Comparison of ENCODE assay signal across 8 cellular contexts in genomic region chr5:55438931-55439477, GRCh38.
DNase-seq lines count a peak whose midpoint lies in the region; ATAC-seq, FAIRE-seq and TF ChIP-seq lines count a peak whose summit lies in the region.

No MANE protein-coding gene starts in this region.

- peak overlapping the region; percentile 5 for H3K4me3 Mint-ChIP-seq in astrocyte (ENCODE audit: unreplicated experiment)

- H3K27ac Mint-ChIP-seq in astrocyte (ENCODE audit: unreplicated experiment), result peak overlapping the region; percentile 98

- H2AFZ ChIP-seq in astrocyte (ENCODE audit: low read depth, low read length), result no peak overlapping the region

- ATAC-seq in gastrocnemius medialis (peak; percentile 50 to 73), GM18517 (IDR thresholded peaks at IDR 0.05; ENCODE audit: unreplicated experiment) (no peak), GM18861 (IDR thresholded peaks at IDR 0.05; ENCODE audit: unreplicated experiment) (no peak)

- H3K9ac ChIP-seq in astrocyte (ENCODE audit: low read length) (peak overlapping the region; percentile 8), iPS-20b (ENCODE audit: low read depth, low read length) (peak overlapping the region; percentile 12; the same call in 1 of the 2 replicates)

- FAIRE-seq in astrocyte (lab: Jason Lieb, UNC) (no peak), frontal cortex (lab: Jason Lieb, UNC) (no peak)

- no peak for TF ChIP-seq POLR2A in gastrocnemius medialis (IDR thresholded peaks at IDR 0.05)

- H3K27me3 ChIP-seq in astrocyte (ENCODE audit: insufficient read depth, low read length), result no peaks in the 10 kb centered on the region
- H3K27me3 ChIP-seq in iPS-20b (ENCODE audit: insufficient read depth, low read length), result no peaks in the 10 kb centered on the region
- no peaks in the 10 kb centered on the region for H3K27me3 ChIP-seq in gastrocnemius medialis

- H3K4me3 ChIP-seq in astrocyte (ENCODE audit: insufficient read depth, low read depth, low read length) (no peak overlapping the region), iPS-20b (ENCODE audit: low read length) (no peak overlapping the region), gastrocnemius medialis (peak overlapping the region in 1 of 4 donors; percentile 9)

- DNase-seq in EH (ENCODE audit: low read depth) (peak; percentile 89), astrocyte (ENCODE audit: low read depth) (peak; percentile 79), gastrocnemius medialis (peak; percentile 42 to 68), DMS79 (lab: John Stamatoyannopoulos, UW) (no peak), frontal cortex (ENCODE audit: low spot score in 2 of 2) (no peak)

- peaks cover 46% of the 10 kb centered on the region for H3K4me1 Mint-ChIP-seq in astrocyte (ENCODE audit: low read depth, unreplicated experiment)

- in situ Hi-C loops in gastrocnemius medialis (cut with MboI; ENCODE audit: low sequenced_read_pairs in 4 of 4), result loop anchor here in 1 of 4 donors (10.0 kb wide), 1 partner anchor 166 kb away; no protein-coding TSS in a partner anchor

- intact Hi-C loops in gastrocnemius medialis (cut with DNase I; ENCODE audit: low total_unique reads), result loop anchor here (2.0 kb wide), 2 partner anchors 96 to 162 kb away; partner anchors contain the start of gene PLPP1

- H3K36me3 ChIP-seq in astrocyte (ENCODE audit: insufficient read depth, low read length) (no peaks in the 10 kb centered on the region), iPS-20b (ENCODE audit: insufficient read depth, low read depth, low read length) (peaks cover 71% of the 10 kb centered on the region), gastrocnemius medialis (no peaks in the 10 kb centered on the region)

- H3K4me2 ChIP-seq in astrocyte (ENCODE audit: low read length), result peak overlapping the region; percentile 78

- peaks cover 35% of the 10 kb centered on the region for H3K4me1 ChIP-seq in astrocyte (ENCODE audit: insufficient read depth, low read length)
- peaks cover 34% of the 10 kb centered on the region for H3K4me1 ChIP-seq in iPS-20b (ENCODE audit: insufficient read depth, low read length)
- H3K4me1 ChIP-seq in gastrocnemius medialis, result peaks cover 67 to 73% of the 10 kb centered on the region in 2 donors

- H3K9me3 Mint-ChIP-seq in astrocyte (ENCODE audit: unreplicated experiment), result peaks cover 3% of the 10 kb centered on the region

- H3K27me3 Mint-ChIP-seq in astrocyte (ENCODE audit: low read depth, unreplicated experiment), result no peaks in the 10 kb centered on the region

- H3K79me2 ChIP-seq in astrocyte (ENCODE audit: insufficient read depth, low read length), result no peaks in the 10 kb centered on the region

- H4K20me1 ChIP-seq in astrocyte (ENCODE audit: insufficient read depth, low read length), result peaks cover 3% of the 10 kb centered on the region

- H3K27ac ChIP-seq in astrocyte (ENCODE audit: low read depth, low read length) (peak overlapping the region; percentile 71), iPS-20b (ENCODE audit: low read length) (peak overlapping the region; percentile 0), gastrocnemius medialis (peak overlapping the region; percentile 89 to 93 (median 90))

- TF ChIP-seq CTCF in astrocyte (IDR thresholded peaks at IDR 0.05; ENCODE audit: insufficient read depth, low read depth, low read length) (no peak), gastrocnemius medialis (IDR thresholded peaks at IDR 0.05 in 4 of 5, conservative IDR thresholded peaks at IDR 0.05 in 1 of 5) (no peak)

- peaks cover 30% of the 10 kb centered on the region for H3K36me3 Mint-ChIP-seq in astrocyte (ENCODE audit: low read depth, unreplicated experiment)

- H3K9me3 ChIP-seq in astrocyte (ENCODE audit: insufficient read depth, low read depth, low read length) (no peaks in the 10 kb centered on the region), iPS-20b (ENCODE audit: insufficient read depth, low read depth, low read length) (peaks cover 20% of the 10 kb centered on the region; the same call in 1 of the 2 replicates), gastrocnemius medialis (no peaks in the 10 kb centered on the region)

Comparison
In these comparisons a context has a peak if more than half of its experiments do, and no peak if none do; other contexts are left out.
1. DNase-seq: peak in EH (single experiment), astrocyte (single experiment) and gastrocnemius medialis (2 of 2); none in DMS79 (single experiment) and frontal cortex (0 of 2).
2. H3K27ac ChIP-seq: peak in every context shown above with its lines; median percentile 90 in gastrocnemius medialis; 71 in astrocyte; 0 in iPS-20b.
3. ATAC-seq: peak in gastrocnemius medialis (2 of 2); none in GM18517 (single experiment) and GM18861 (single experiment).